Comparison of ENCODE assay signal across 10 cellular contexts in genomic region chrX:154804564-154804956, GRCh38. TPM values are rescaled to one million over a fixed set of nuclear protein-coding genes. Genes with fewer than 3 reads are reported as not detected.
A peak's percentile ranks its signal among the peaks of the same experiment; 100 is the strongest.
DNase-seq lines count a peak whose midpoint lies in the region; ATAC-seq and TF ChIP-seq lines count a peak whose summit lies in the region.
"Had no signal": no experiment of that assay in that cellular context is flagged by ENCODE, and none has a peak within 500 bp of the region (broad histone marks: within the 10 kb centered on the region; RNA-seq: fewer than 3 reads in every experiment).

No MANE protein-coding gene starts in this region.

- peaks cover 72% of the 10 kb centered on the region for H3K27me3 Mint-ChIP-seq in WTC11 (ENCODE audit: low read depth)

- POLR2A ChIA-PET in WTC11 (lab: Charles Lee) = interaction anchor here (1.0 kb wide), 1 partner anchor 56 kb away, joined by 3 read pairs; no protein-coding TSS in a partner anchor

- ATAC-seq in WTC11 (no peak), GM21786 (IDR thresholded peaks at IDR 0.05; ENCODE audit: unreplicated experiment) (no peak)

- H3K4me1 Mint-ChIP-seq in WTC11 = peaks cover 28% of the 10 kb centered on the region

- TF ChIP-seq CTCF in WTC11 (IDR thresholded peaks at IDR 0.05) (no peak), right atrium auricular region (IDR thresholded peaks at IDR 0.05) (no peak)

- no peak for DNase-seq in H7
- DNase-seq in WTC11 (ENCODE audit: low spot score) = no peak
- no peak for DNase-seq in right atrium auricular region (ENCODE audit: low spot score)
- DNase-seq in NCI-H187 treated with DMSO at 0.1 percent for 48 hours (lab: John Stamatoyannopoulos, UW) = no peak
- DNase-seq in retina = no peak
- no peak for DNase-seq in inferior parietal cortex (ENCODE audit: extremely low spot score)
- DNase-seq: NCI-H446 treated with DMSO at 0.1 percent for 48 hours had no signal

- no peaks in the 10 kb centered on the region for H3K36me3 ChIP-seq in H7 (replicated peaks; ENCODE audit: control insufficient read depth, insufficient read depth, low read length)
- no peaks in the 10 kb centered on the region for H3K36me3 ChIP-seq in right atrium auricular region

- H3K4me3 Mint-ChIP-seq in WTC11 = peak overlapping the region; percentile 70

- H3K27ac Mint-ChIP-seq in WTC11 = no peak overlapping the region

- peaks cover 9% of the 10 kb centered on the region for H3K36me3 Mint-ChIP-seq in WTC11

- no peaks in the 10 kb centered on the region for H3K9me3 ChIP-seq in right atrium auricular region

- H3K27ac ChIP-seq in right atrium auricular region = peak overlapping the region; percentile 70 to 75
- peak overlapping the region in 16 of 21 experiments; percentile 6 to 76 (median 58) for H3K27ac ChIP-seq in skin epidermis

- H3K27me3 ChIP-seq in H7 (ENCODE audit: control insufficient read depth, insufficient read depth, low read length) = peaks cover 7% of the 10 kb centered on the region; the same call in 1 of the 2 replicates
- H3K27me3 ChIP-seq in right atrium auricular region = no peaks in the 10 kb centered on the region

- CTCF ChIA-PET in WTC11 (lab: Charles Lee) = interaction anchor here (1.1 kb wide), 1 partner anchor 42 kb away, joined by 3 read pairs; the partner anchor contains the start of gene DKC1

- peaks cover 27% of the 10 kb centered on the region for H3K9me3 Mint-ChIP-seq in WTC11

- peaks cover 0 to 16% of the 10 kb centered on the region in 2 donors for H3K4me1 ChIP-seq in right atrium auricular region

- peak overlapping the region; percentile 57 for H3K4me3 ChIP-seq in H7 (ENCODE audit: insufficient read depth, low read depth, low read length)
- H3K4me3 ChIP-seq in right atrium auricular region = peak overlapping the region; percentile 48 to 64
- peak overlapping the region; percentile 47 to 64 (median 57) for H3K4me3 ChIP-seq in skin epidermis

TF ChIP-seq in WTC11, 78 proteins besides CTCF, POLR2A, EP300 and RAD21 (continues in another document):
- TF ChIP-seq ZNF263 (CRISPR knock-in tag; IDR thresholded peaks at IDR 0.05; ENCODE audit: low read depth) = no peak
- TF ChIP-seq, protein P1, sequence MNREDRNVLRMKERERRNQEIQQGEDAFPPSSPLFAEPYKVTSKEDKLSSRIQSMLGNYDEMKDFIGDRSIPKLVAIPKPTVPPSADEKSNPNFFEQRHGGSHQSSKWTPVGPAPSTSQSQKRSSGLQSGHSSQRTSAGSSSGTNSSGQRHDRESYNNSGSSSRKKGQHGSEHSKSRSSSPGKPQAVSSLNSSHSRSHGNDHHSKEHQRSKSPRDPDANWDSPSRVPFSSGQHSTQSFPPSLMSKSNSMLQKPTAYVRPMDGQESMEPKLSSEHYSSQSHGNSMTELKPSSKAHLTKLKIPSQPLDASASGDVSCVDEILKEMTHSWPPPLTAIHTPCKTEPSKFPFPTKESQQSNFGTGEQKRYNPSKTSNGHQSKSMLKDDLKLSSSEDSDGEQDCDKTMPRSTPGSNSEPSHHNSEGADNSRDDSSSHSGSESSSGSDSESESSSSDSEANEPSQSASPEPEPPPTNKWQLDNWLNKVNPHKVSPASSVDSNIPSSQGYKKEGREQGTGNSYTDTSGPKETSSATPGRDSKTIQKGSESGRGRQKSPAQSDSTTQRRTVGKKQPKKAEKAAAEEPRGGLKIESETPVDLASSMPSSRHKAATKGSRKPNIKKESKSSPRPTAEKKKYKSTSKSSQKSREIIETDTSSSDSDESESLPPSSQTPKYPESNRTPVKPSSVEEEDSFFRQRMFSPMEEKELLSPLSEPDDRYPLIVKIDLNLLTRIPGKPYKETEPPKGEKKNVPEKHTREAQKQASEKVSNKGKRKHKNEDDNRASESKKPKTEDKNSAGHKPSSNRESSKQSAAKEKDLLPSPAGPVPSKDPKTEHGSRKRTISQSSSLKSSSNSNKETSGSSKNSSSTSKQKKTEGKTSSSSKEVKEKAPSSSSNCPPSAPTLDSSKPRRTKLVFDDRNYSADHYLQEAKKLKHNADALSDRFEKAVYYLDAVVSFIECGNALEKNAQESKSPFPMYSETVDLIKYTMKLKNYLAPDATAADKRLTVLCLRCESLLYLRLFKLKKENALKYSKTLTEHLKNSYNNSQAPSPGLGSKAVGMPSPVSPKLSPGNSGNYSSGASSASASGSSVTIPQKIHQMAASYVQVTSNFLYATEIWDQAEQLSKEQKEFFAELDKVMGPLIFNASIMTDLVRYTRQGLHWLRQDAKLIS (CRISPR knock-in tag; IDR thresholded peaks at IDR 0.05; ENCODE audit: borderline replicate concordance) = no peak
- no peak for TF ChIP-seq SP1 (CRISPR knock-in tag; conservative IDR thresholded peaks at IDR 0.05)
- no peak for TF ChIP-seq MYBL2 (CRISPR knock-in tag; IDR thresholded peaks at IDR 0.05)
- no peak for TF ChIP-seq MAX (CRISPR knock-in tag; IDR thresholded peaks at IDR 0.05)
- no peak for TF ChIP-seq NFYB (CRISPR knock-in tag; conservative IDR thresholded peaks at IDR 0.05; ENCODE audit: low read depth)
- TF ChIP-seq ZNF121 (CRISPR knock-in tag; IDR thresholded peaks at IDR 0.05) = no peak
- TF ChIP-seq, protein P2, sequence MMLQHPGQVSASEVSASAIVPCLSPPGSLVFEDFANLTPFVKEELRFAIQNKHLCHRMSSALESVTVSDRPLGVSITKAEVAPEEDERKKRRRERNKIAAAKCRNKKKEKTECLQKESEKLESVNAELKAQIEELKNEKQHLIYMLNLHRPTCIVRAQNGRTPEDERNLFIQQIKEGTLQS (CRISPR knock-in tag; conservative IDR thresholded peaks at IDR 0.05) = no peak
- TF ChIP-seq, protein P3, sequence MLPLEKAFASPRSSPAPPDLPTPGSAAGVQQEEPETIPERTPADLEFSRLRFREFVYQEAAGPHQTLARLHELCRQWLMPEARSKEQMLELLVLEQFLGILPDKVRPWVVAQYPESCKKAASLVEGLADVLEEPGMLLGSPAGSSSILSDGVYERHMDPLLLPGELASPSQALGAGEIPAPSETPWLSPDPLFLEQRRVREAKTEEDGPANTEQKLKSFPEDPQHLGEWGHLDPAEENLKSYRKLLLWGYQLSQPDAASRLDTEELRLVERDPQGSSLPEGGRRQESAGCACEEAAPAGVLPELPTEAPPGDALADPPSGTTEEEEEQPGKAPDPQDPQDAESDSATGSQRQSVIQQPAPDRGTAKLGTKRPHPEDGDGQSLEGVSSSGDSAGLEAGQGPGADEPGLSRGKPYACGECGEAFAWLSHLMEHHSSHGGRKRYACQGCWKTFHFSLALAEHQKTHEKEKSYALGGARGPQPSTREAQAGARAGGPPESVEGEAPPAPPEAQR (CRISPR knock-in tag; IDR thresholded peaks at IDR 0.05) = no peak
- TF ChIP-seq NR1H2 (CRISPR knock-in tag; IDR thresholded peaks at IDR 0.05) = no peak
- no peak for TF ChIP-seq TEAD4 (CRISPR knock-in tag; IDR thresholded peaks at IDR 0.05)
- TF ChIP-seq ZNF219 (CRISPR knock-in tag; IDR thresholded peaks at IDR 0.05; ENCODE audit: borderline replicate concordance) = no peak
- TF ChIP-seq, protein P4, sequence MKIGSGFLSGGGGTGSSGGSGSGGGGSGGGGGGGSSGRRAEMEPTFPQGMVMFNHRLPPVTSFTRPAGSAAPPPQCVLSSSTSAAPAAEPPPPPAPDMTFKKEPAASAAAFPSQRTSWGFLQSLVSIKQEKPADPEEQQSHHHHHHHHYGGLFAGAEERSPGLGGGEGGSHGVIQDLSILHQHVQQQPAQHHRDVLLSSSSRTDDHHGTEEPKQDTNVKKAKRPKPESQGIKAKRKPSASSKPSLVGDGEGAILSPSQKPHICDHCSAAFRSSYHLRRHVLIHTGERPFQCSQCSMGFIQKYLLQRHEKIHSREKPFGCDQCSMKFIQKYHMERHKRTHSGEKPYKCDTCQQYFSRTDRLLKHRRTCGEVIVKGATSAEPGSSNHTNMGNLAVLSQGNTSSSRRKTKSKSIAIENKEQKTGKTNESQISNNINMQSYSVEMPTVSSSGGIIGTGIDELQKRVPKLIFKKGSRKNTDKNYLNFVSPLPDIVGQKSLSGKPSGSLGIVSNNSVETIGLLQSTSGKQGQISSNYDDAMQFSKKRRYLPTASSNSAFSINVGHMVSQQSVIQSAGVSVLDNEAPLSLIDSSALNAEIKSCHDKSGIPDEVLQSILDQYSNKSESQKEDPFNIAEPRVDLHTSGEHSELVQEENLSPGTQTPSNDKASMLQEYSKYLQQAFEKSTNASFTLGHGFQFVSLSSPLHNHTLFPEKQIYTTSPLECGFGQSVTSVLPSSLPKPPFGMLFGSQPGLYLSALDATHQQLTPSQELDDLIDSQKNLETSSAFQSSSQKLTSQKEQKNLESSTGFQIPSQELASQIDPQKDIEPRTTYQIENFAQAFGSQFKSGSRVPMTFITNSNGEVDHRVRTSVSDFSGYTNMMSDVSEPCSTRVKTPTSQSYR (CRISPR knock-in tag; IDR thresholded peaks at IDR 0.05) = no peak
- no peak for TF ChIP-seq CREM (CRISPR knock-in tag; IDR thresholded peaks at IDR 0.05)

RNA-seq across cellular contexts. Expression of gene MPP1, which starts 0.7 kb away (rescaled TPM):
- total RNA-seq in H7 (2014; rRNA removed; shearing (Covaris generic)) = 10.5 and 12.5 TPM in 2 replicates
- total RNA-seq in WTC11 (2021) = 14.3 to 15.8 TPM (median 14.7 TPM) in 3 replicates
- total RNA-seq in right atrium auricular region = 10 to 100 TPM; 20.1 to 27.5 TPM

RNA-seq across cellular contexts. Expression of gene SMIM9, which starts 29.9 kb away (rescaled TPM):
- total RNA-seq in H7 (2014; rRNA removed; shearing (Covaris generic)) = not detected in 2 replicates
- not detected in 3 replicates for total RNA-seq in WTC11 (2021)
- not detected for total RNA-seq in right atrium auricular region
- total RNA-seq: pulmonary artery endothelial cell had no signal

RNA-seq across cellular contexts. Expression of gene DKC1, which starts 41.9 kb away (rescaled TPM):
- 55.4 and 65.6 TPM in 2 replicates for total RNA-seq in H7 (2014; rRNA removed; shearing (Covaris generic))
- total RNA-seq in WTC11 (2021) (108 to 123 TPM (median 112 TPM) in 3 replicates), right atrium auricular region (10 to 100 TPM; 13.5 to 15.2 TPM)

RNA-seq across cellular contexts. Expression of gene GAB3, which starts 53.7 kb away (rescaled TPM):
- total RNA-seq in H7 (2014; rRNA removed; shearing (Covaris generic)) = 0.22 and 0.45 TPM in 2 replicates
- total RNA-seq in WTC11 (2021) = 0.66 to 1.0 TPM (median 0.72 TPM) in 3 replicates
- total RNA-seq in right atrium auricular region = 10 to 100 TPM; 13.5 to 16.9 TPM
